10 cellular contexts compared by ENCODE assay signal in the genomic region with DNA sequence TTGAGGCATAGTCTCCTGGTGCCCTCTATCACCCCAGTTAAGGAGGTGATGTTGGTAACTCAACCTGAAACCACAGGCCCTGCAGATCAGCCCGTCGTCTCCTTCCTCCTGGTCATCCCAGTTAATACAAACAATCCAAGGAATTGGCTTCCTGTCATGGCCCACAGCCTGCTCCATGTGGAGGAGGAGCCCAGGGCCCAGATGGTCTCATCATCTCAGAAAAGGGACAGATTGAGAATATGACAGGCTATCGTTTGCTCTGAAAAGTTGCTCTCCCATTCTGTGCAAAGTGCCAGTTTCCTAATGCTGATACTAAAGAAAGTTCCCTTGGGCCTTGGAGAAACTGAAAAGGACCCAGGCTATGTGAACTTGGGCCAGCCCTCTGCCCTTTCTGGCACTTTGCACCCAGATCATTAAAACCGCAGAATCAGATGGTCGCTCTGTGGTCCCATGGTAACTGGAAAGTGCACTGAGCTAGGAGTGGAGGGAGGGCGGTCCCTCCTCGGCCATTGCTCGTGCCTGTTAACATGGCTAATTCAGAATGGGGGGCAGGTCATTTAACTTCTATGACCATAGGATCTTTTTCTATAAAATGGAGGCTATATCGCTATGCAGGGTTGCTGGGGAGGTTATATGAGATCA. TPM values are rescaled to one million over a fixed set of nuclear protein-coding genes. Genes with fewer than 3 reads are reported as not detected.
DNase-seq lines count a peak whose midpoint lies in the region; ATAC-seq and TF ChIP-seq lines count a peak whose summit lies in the region.
"Had no signal": no experiment of that assay in that cellular context is flagged by ENCODE, and none has a peak within 500 bp of the region (broad histone marks: within the 10 kb centered on the region; RNA-seq: fewer than 3 reads in every experiment).

No MANE protein-coding gene starts in this region.

- peaks cover 53% of the 10 kb centered on the region for H3K4me1 Mint-ChIP-seq in activated naive CD4-positive, alpha-beta T cell treated with anti-CD3 and anti-CD28 coated beads, Interleukin-2, amount 10 ng/mL, durations not matched to agents 7 days and 5 days
- H3K4me1 Mint-ChIP-seq in central memory CD8-positive, alpha-beta T cell, result peaks cover 6% of the 10 kb centered on the region

- peak overlapping the region; percentile 96 to 98 for H2BK12ac ChIP-seq in mesenchymal stem cell (ENCODE audit: low read length in 2 of 2)

- H3K9ac ChIP-seq in mesenchymal stem cell (ENCODE audit: low read length), result peak overlapping the region; percentile 86

- no peak for ATAC-seq in central memory CD8-positive, alpha-beta T cell (replicated peaks; ENCODE audit: extremely low read depth, poor library complexity, severe bottlenecking)
- ATAC-seq in upper lobe of right lung (no peak), GM19351 (IDR thresholded peaks at IDR 0.05; ENCODE audit: unreplicated experiment) (no peak)

- H2BK120ac ChIP-seq in mesenchymal stem cell (ENCODE audit: low read depth, low read length), result peak overlapping the region; percentile 80

- no peaks in the 10 kb centered on the region for H3K9me3 Mint-ChIP-seq in activated naive CD4-positive, alpha-beta T cell treated with anti-CD3 and anti-CD28 coated beads, Interleukin-2, amount 10 ng/mL, durations not matched to agents 7 days and 5 days
- no peaks in the 10 kb centered on the region for H3K9me3 Mint-ChIP-seq in central memory CD8-positive, alpha-beta T cell

- TF ChIP-seq CTCF in upper lobe of right lung (IDR thresholded peaks at IDR 0.05), result no peak

- CTCF ChIA-PET in activated naive CD4-positive, alpha-beta T cell treated with anti-CD3 and anti-CD28 coated beads, Interleukin-2, amount 10 ng/mL, durations not matched to agents 7 days and 5 days (lab: Charles Lee), result interaction anchor here (2.3 kb wide), 1 partner anchor 37 kb away, joined by 12 read pairs; no protein-coding TSS in a partner anchor

- H2AFZ ChIP-seq in mesenchymal stem cell (ENCODE audit: low read depth, low read length), result no peak overlapping the region

- H3K27ac ChIP-seq in mesenchymal stem cell (ENCODE audit: low read length, poor library complexity, severe bottlenecking) (peak overlapping the region; percentile 97), upper lobe of right lung (peak overlapping the region; percentile 97)

- peaks cover 18% of the 10 kb centered on the region for H3K27me3 Mint-ChIP-seq in activated naive CD4-positive, alpha-beta T cell treated with anti-CD3 and anti-CD28 coated beads, Interleukin-2, amount 10 ng/mL, durations not matched to agents 7 days and 5 days
- H3K27me3 Mint-ChIP-seq in central memory CD8-positive, alpha-beta T cell, result no peaks in the 10 kb centered on the region

- H4K91ac ChIP-seq in mesenchymal stem cell (ENCODE audit: low read length), result peak overlapping the region; percentile 98

- 52% methylated on average over 9 of the region's 9 CpGs for WGBS in mesenchymal stem cell

- peak overlapping the region; percentile 84 to 89 for H3K18ac ChIP-seq in mesenchymal stem cell (ENCODE audit: low read depth in 1 of 2, low read length in 2 of 2)

- no peak overlapping the region for H3K4me2 ChIP-seq in mesenchymal stem cell (ENCODE audit: low read length, poor library complexity, severe bottlenecking)

- H3K27me3 ChIP-seq in mesenchymal stem cell (ENCODE audit: control insufficient read depth in 1 of 2, insufficient read depth in 1 of 2, low read length in 2 of 2) (no peaks in the 10 kb centered on the region), upper lobe of right lung (no peaks in the 10 kb centered on the region)

- intact Hi-C loops in upper lobe of right lung (cut with DNase I), result loop anchor here (5.0 kb wide), 1 partner anchor 39 kb away; no protein-coding TSS in a partner anchor

- peak overlapping the region; percentile 99 for H4K8ac ChIP-seq in mesenchymal stem cell (ENCODE audit: low read length)

- H3K79me1 ChIP-seq in mesenchymal stem cell (replicated peaks; ENCODE audit: low read length, poor library complexity, severe bottlenecking), result no peaks in the 10 kb centered on the region

- peaks cover 2% of the 10 kb centered on the region for H3K36me3 Mint-ChIP-seq in activated naive CD4-positive, alpha-beta T cell treated with anti-CD3 and anti-CD28 coated beads, Interleukin-2, amount 10 ng/mL, durations not matched to agents 7 days and 5 days
- no peaks in the 10 kb centered on the region for H3K36me3 Mint-ChIP-seq in central memory CD8-positive, alpha-beta T cell (ENCODE audit: insufficient read depth)

- H3K27ac Mint-ChIP-seq in activated naive CD4-positive, alpha-beta T cell treated with anti-CD3 and anti-CD28 coated beads, Interleukin-2, amount 10 ng/mL, durations not matched to agents 7 days and 5 days, result peak overlapping the region; percentile 64
- peak overlapping the region; percentile 68 for H3K27ac Mint-ChIP-seq in central memory CD8-positive, alpha-beta T cell (ENCODE audit: low read depth)

- H3K23ac ChIP-seq in mesenchymal stem cell (ENCODE audit: low read length in 2 of 2), result no peak overlapping the region

- peak overlapping the region; percentile 31 to 35 for H3K4ac ChIP-seq in mesenchymal stem cell (ENCODE audit: low read depth in 1 of 2, low read length in 2 of 2)

- peak overlapping the region; percentile 39 for H2BK5ac ChIP-seq in mesenchymal stem cell (ENCODE audit: low read depth, low read length, poor library complexity, severe bottlenecking)

- DNase-seq in activated naive CD4-positive, alpha-beta T cell treated with anti-CD3 and anti-CD28 coated beads, Interleukin-2, amount 10 ng/mL, durations not matched to agents 7 days and 5 days, result no peak
- no peak for DNase-seq in activated naive CD4-positive, alpha-beta T cell treated with Interleukin-2 at 50 U/mL for 16 hours
- DNase-seq in central memory CD8-positive, alpha-beta T cell (ENCODE audit: low spot score in 2 of 2), result no peak
- DNase-seq in mesenchymal stem cell, result no peak
- no peak for DNase-seq in upper lobe of right lung
- DNase-seq in NOMO-1 treated with dmso at 0.1 percent for 144 hours (lab: John Stamatoyannopoulos, UW; ENCODE audit: unreplicated experiment), result no peak
- no peak for DNase-seq in NCI-H2196 (lab: John Stamatoyannopoulos, UW; ENCODE audit: unreplicated experiment)
- DNase-seq: GOT3 had no signal

- H2AK5ac ChIP-seq in mesenchymal stem cell (ENCODE audit: low read length, severe bottlenecking), result peak overlapping the region; percentile 8

- no peak overlapping the region for H3K4me3 Mint-ChIP-seq in activated naive CD4-positive, alpha-beta T cell treated with anti-CD3 and anti-CD28 coated beads, Interleukin-2, amount 10 ng/mL, durations not matched to agents 7 days and 5 days
- no peak overlapping the region for H3K4me3 Mint-ChIP-seq in central memory CD8-positive, alpha-beta T cell

- H3K36me3 ChIP-seq in mesenchymal stem cell (ENCODE audit: control insufficient read depth in 1 of 2, insufficient read depth in 2 of 2, low read depth in 1 of 2, low read length in 2 of 2) (no peaks in the 10 kb centered on the region), upper lobe of right lung (no peaks in the 10 kb centered on the region)

- H3K4me1 ChIP-seq in mesenchymal stem cell (ENCODE audit: control insufficient read depth, insufficient read depth, low read depth, low read length), result peaks cover 54% of the 10 kb centered on the region
- H3K4me1 ChIP-seq in upper lobe of right lung, result peaks cover 78% of the 10 kb centered on the region

- H3K4me3 ChIP-seq in mesenchymal stem cell (ENCODE audit: insufficient read depth in 1 of 2, low read depth in 1 of 2, low read length in 2 of 2) (peak overlapping the region in 1 of 2 experiments; percentile 34), upper lobe of right lung (peak overlapping the region; percentile 32)

- no peak overlapping the region for H3K14ac ChIP-seq in mesenchymal stem cell (ENCODE audit: low read length in 2 of 2)

- no peaks in the 10 kb centered on the region for H3K9me3 ChIP-seq in mesenchymal stem cell (ENCODE audit: control insufficient read depth, low read length)
- no peaks in the 10 kb centered on the region for H3K9me3 ChIP-seq in upper lobe of right lung

- peak overlapping the region; percentile 92 for H2BK15ac ChIP-seq in mesenchymal stem cell (ENCODE audit: low read depth, poor library complexity, severe bottlenecking)

RNA-seq across cellular contexts. Expression of gene SPAAR, which starts 0.7 kb away (rescaled TPM):
- polyA plus RNA-seq in mesenchymal stem cell (2013, experiment 1 of 2), result 0.28 TPM
- 0.27 TPM for polyA plus RNA-seq in mesenchymal stem cell (2013, experiment 2 of 2)
- total RNA-seq in upper lobe of right lung, result 13.5 TPM
- total RNA-seq: kidney epithelial cell had no signal

RNA-seq across cellular contexts. Expression of gene HRCT1, which starts 2.6 kb away (rescaled TPM):
- polyA plus RNA-seq in mesenchymal stem cell (2013, experiment 1 of 2), result 1.7 TPM
- polyA plus RNA-seq in mesenchymal stem cell (2013, experiment 2 of 2), result 2.2 TPM
- 10.8 TPM for total RNA-seq in upper lobe of right lung

RNA-seq across cellular contexts. Expression of gene OR13J1, which starts 38.4 kb away (rescaled TPM):
- not detected for polyA plus RNA-seq in mesenchymal stem cell (2013, experiment 1 of 2)
- polyA plus RNA-seq in mesenchymal stem cell (2013, experiment 2 of 2), result not detected
- total RNA-seq in upper lobe of right lung, result not detected
- total RNA-seq: kidney epithelial cell had no signal

RNA-seq across cellular contexts. Expression of gene OR2S2, which starts 49.3 kb away (rescaled TPM):
- polyA plus RNA-seq in mesenchymal stem cell (2013, experiment 1 of 2), result not detected
- polyA plus RNA-seq in mesenchymal stem cell (2013, experiment 2 of 2), result not detected
- not detected for total RNA-seq in upper lobe of right lung
- total RNA-seq: kidney epithelial cell had no signal
